ENCODE assay signal across 16 cellular contexts in genomic region chr2:134217316-134217715, GRCh38. TPM values are rescaled to one million over a fixed set of nuclear protein-coding genes. Genes with fewer than 3 reads are reported as not detected.
DNase-seq lines count a peak whose midpoint lies in the region; ATAC-seq and TF ChIP-seq lines count a peak whose summit lies in the region.
"Had no signal": no experiment of that assay in that cellular context is flagged by ENCODE, and none has a peak within 500 bp of the region (broad histone marks: within the 10 kb centered on the region; RNA-seq: fewer than 3 reads in every experiment).

No MANE protein-coding gene starts in this region.

- peak overlapping the region in 6 of 7 donors; percentile 54 to 84 (median 78) for H3K4me3 Mint-ChIP-seq in CD8-positive, alpha-beta memory T cell
- H3K4me3 Mint-ChIP-seq in IgD-negative memory B cell, result peak overlapping the region in 3 of 4 donors; percentile 1 to 61 (median 14)
- peak overlapping the region; percentile 45 for H3K4me3 Mint-ChIP-seq in central memory CD8-positive, alpha-beta T cell

- POLR2A ChIA-PET in CD8-positive, alpha-beta memory T cell (lab: Charles Lee), result interaction anchor here (0.8 kb wide), 1 partner anchor 9 kb away, joined by 5 read pairs; no protein-coding TSS in a partner anchor

- H3K9me3 ChIP-seq in CD8-positive, alpha-beta memory T cell (ENCODE audit: low read length), result no peaks in the 10 kb centered on the region
- no peaks in the 10 kb centered on the region for H3K9me3 ChIP-seq in ascending aorta
- H3K9me3 ChIP-seq: HAP-1, upper lobe of right lung had no signal

- H3K27ac ChIP-seq in CD8-positive, alpha-beta memory T cell (ENCODE audit: low read depth, low read length), result no peak overlapping the region
- no peak overlapping the region for H3K27ac ChIP-seq in ascending aorta
- H3K27ac ChIP-seq: hepatocyte, upper lobe of right lung had no signal

- H3K27ac Mint-ChIP-seq in CD8-positive, alpha-beta memory T cell, result peak overlapping the region; percentile 72 to 96 (median 92)
- H3K27ac Mint-ChIP-seq in IgD-negative memory B cell, result peak overlapping the region; percentile 59 to 93 (median 90)
- peak overlapping the region; percentile 69 for H3K27ac Mint-ChIP-seq in central memory CD8-positive, alpha-beta T cell (ENCODE audit: low read depth)

- CTCF ChIA-PET in CD8-positive, alpha-beta memory T cell (lab: Charles Lee), result interaction anchor here (0.9 to 4.1 kb wide), 5 partner anchors 12 to 195 kb away, joined by 3 to 15 read pairs (median 9); no protein-coding TSS in a partner anchor

- TF ChIP-seq CTCF in GM13977 (IDR thresholded peaks at IDR 0.05; ENCODE audit: extremely low read depth, insufficient read depth, missing control alignments) (no peak), ascending aorta (IDR thresholded peaks at IDR 0.05) (no peak)

- DNase-seq in NCI-H1105 treated with DMSO at 0.1 percent for 48 hours (lab: John Stamatoyannopoulos, UW), result peak; percentile 25
- no peak for DNase-seq in NCI-H1105 (lab: John Stamatoyannopoulos, UW)
- peak in 2 of 5 donors; percentile 24 to 51 for DNase-seq in CD8-positive, alpha-beta memory T cell
- no peak for DNase-seq in central memory CD8-positive, alpha-beta T cell (ENCODE audit: low spot score in 2 of 2)
- DNase-seq in GM13977 (ENCODE audit: low spot score), result no peak
- DNase-seq in ascending aorta (ENCODE audit: low spot score in 2 of 2), result no peak
- DNase-seq: 8988T, NCI-H1436, NCI-H774, SHP77 treated with DMSO at 0.1 percent for 48 hours, upper lobe of right lung had no signal

- H3K4me1 ChIP-seq in CD8-positive, alpha-beta memory T cell (ENCODE audit: insufficient read depth, low read length), result peaks cover 43% of the 10 kb centered on the region
- H3K4me1 ChIP-seq in ascending aorta, result no peaks in the 10 kb centered on the region
- H3K4me1 ChIP-seq: HAP-1 had no signal

- H3K27me3 Mint-ChIP-seq in CD8-positive, alpha-beta memory T cell, result peaks cover 0 to 2% of the 10 kb centered on the region in 2 donors
- H3K27me3 Mint-ChIP-seq in IgD-negative memory B cell, result no peaks in the 10 kb centered on the region
- H3K27me3 Mint-ChIP-seq in central memory CD8-positive, alpha-beta T cell, result no peaks in the 10 kb centered on the region

- H3K9me3 Mint-ChIP-seq in CD8-positive, alpha-beta memory T cell, result peaks cover 0 to 5% (median 0%) of the 10 kb centered on the region in 5 donors
- peaks cover 0 to 5% (median 3%) of the 10 kb centered on the region in 3 donors for H3K9me3 Mint-ChIP-seq in IgD-negative memory B cell
- H3K9me3 Mint-ChIP-seq in central memory CD8-positive, alpha-beta T cell, result no peaks in the 10 kb centered on the region

- no peaks in the 10 kb centered on the region for H3K36me3 ChIP-seq in CD8-positive, alpha-beta memory T cell (ENCODE audit: insufficient read depth, low read length)
- no peaks in the 10 kb centered on the region for H3K36me3 ChIP-seq in ascending aorta
- H3K36me3 ChIP-seq: HAP-1, upper lobe of right lung had no signal

- intact Hi-C loops in ascending aorta (cut with DNase I), result no loop called here

- ATAC-seq in central memory CD8-positive, alpha-beta T cell (replicated peaks; ENCODE audit: extremely low read depth, poor library complexity, severe bottlenecking), result no peak
- ATAC-seq in GM21717 (IDR thresholded peaks at IDR 0.05; ENCODE audit: unreplicated experiment), result no peak

- peaks cover 0 to 2% (median 1%) of the 10 kb centered on the region in 3 donors for H3K36me3 Mint-ChIP-seq in CD8-positive, alpha-beta memory T cell
- H3K36me3 Mint-ChIP-seq in IgD-negative memory B cell, result peaks cover 10% of the 10 kb centered on the region
- peaks cover 4% of the 10 kb centered on the region for H3K36me3 Mint-ChIP-seq in central memory CD8-positive, alpha-beta T cell (ENCODE audit: insufficient read depth)

- H3K27me3 ChIP-seq in CD8-positive, alpha-beta memory T cell (ENCODE audit: insufficient read depth, low read length, poor library complexity, severe bottlenecking), result no peaks in the 10 kb centered on the region
- H3K27me3 ChIP-seq in ascending aorta, result no peaks in the 10 kb centered on the region
- H3K27me3 ChIP-seq: hepatocyte, upper lobe of right lung had no signal

- in situ Hi-C loops in GM13977 (cut with MboI; ENCODE audit: low pct_unique_long_range_greater_than_20kb, low sequenced_read_pairs, unreplicated experiment), result no loop called here

- peaks cover 59 to 90% (median 65%) of the 10 kb centered on the region in 3 donors for H3K4me1 Mint-ChIP-seq in CD8-positive, alpha-beta memory T cell
- peaks cover 60 to 64% (median 64%) of the 10 kb centered on the region in 3 donors for H3K4me1 Mint-ChIP-seq in IgD-negative memory B cell
- H3K4me1 Mint-ChIP-seq in central memory CD8-positive, alpha-beta T cell, result peaks cover 53% of the 10 kb centered on the region

- H3K4me3 ChIP-seq in CD8-positive, alpha-beta memory T cell (ENCODE audit: low read length), result no peak overlapping the region
- H3K4me3 ChIP-seq in ascending aorta, result no peak overlapping the region
- H3K4me3 ChIP-seq: HAP-1, hepatocyte, skin epidermis, upper lobe of right lung had no signal

RNA-seq across cellular contexts. Expression of gene MGAT5, which starts 36.6 kb away (rescaled TPM):
- 10 to 100 TPM; 40.9 to 42.4 TPM for total RNA-seq in CD8-positive, alpha-beta memory T cell
- polyA plus RNA-seq in CD8-positive, alpha-beta memory T cell, result 6.4 TPM
- 14.0 TPM for polyA plus RNA-seq in IgD-negative memory B cell
- 15.4 TPM for total RNA-seq in ascending aorta

Comparison
In these comparisons a context has a peak if more than half of its experiments do, and no peak if none do; other contexts are left out.
1. H3K4me3 Mint-ChIP-seq: peak in every context shown above with its lines; median percentile 78 in CD8-positive, alpha-beta memory T cell; 45 in central memory CD8-positive, alpha-beta T cell; 14 in IgD-negative memory B cell.